In the genomic region with DNA sequence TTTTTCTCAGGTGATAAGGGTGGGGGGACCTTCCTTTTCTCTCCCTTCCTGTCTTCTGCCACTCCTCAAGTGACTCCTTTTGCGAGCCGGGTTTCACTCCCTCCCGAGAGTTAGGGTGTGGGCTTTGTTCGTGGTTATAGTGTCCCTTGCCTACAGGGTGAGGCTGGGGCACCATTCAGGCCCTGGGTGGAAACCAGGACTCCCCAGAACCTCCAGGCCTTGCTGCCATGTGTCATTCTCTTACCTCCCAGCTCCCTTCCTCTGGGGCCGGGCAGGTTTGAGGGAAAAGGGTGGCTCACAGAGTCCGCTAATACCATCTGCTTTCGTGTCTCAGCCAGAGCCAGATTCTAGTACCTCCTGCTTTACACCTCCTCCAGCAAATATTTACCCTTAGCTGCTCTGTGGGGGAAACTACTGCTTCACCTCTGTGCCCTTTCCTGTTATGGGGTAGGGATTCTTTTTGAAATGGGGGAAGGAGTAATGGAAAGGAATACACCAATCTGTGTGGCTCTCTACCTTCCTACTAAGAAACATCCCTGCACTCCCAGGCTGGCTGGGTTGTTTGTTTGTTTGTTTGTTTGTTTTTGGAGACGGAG, we compare ENCODE assay signal across 8 cellular contexts. TPM values are rescaled to one million over a fixed set of nuclear protein-coding genes. Genes with fewer than 3 reads are reported as not detected.
DNase-seq lines count a peak whose midpoint lies in the region; ATAC-seq, FAIRE-seq and TF ChIP-seq lines count a peak whose summit lies in the region.

No MANE protein-coding gene starts in this region.

- BruUV-seq in K562 (replicated peaks; lab: Mats Ljungman, UMichigan): no TSS peak

- TF ChIP-seq EP300 in K562 (IDR thresholded peaks at IDR 0.05; ENCODE audit: low read length): no peak

- H3K4me2 ChIP-seq in K562 (ENCODE audit: insufficient read depth, low read length): peak overlapping the region; percentile 94

- ATAC-seq in stimulated activated naive CD8-positive, alpha-beta T cell treated with anti-CD3 and anti-CD28 coated beads, Interleukin-15, Interleukin-2, amounts not matched to agents 100 U/mL and 50 U/mL, for 24 hours: no peak
- ATAC-seq in K562: no peak
- no peak for ATAC-seq in memory B cell (ENCODE audit: low read depth)
- ATAC-seq in HG03520 (IDR thresholded peaks at IDR 0.05; ENCODE audit: unreplicated experiment): no peak
- no peak for ATAC-seq in GM18873 (IDR thresholded peaks at IDR 0.05; ENCODE audit: low FRiP score, unreplicated experiment)

- H3K4me1 ChIP-seq in K562 (replicated peaks in 1 of 2; ENCODE audit: control insufficient read depth in 2 of 2, insufficient read depth in 2 of 2, low read length in 2 of 2): peaks cover 42 to 43% of the 10 kb centered on the region in 2 experiments

- H3K27me3 ChIP-seq in K562 (ENCODE audit: control insufficient read depth in 2 of 2, insufficient read depth in 2 of 2, low read length in 2 of 2): no peaks in the 10 kb centered on the region

- in situ Hi-C loops in K562 (cut with MboI): no loop called here

- CTCF ChIA-PET in K562 (lab: Yijun Ruan, JAX; ENCODE audit: low intra/inter-chr PET ratio): no interaction called here

- no peak for TF ChIP-seq RAD21 in K562 (CRISPR knock-in tag; conservative IDR thresholded peaks at IDR 0.05 in 1 of 2, IDR thresholded peaks at IDR 0.05 in 1 of 2)

- peak; percentile 62 for FAIRE-seq in K562 (lab: Jason Lieb, UNC)

- POLR2A ChIA-PET in K562 (lab: Yijun Ruan, JAX): interaction anchor here (0.9 to 3.8 kb wide), 9 partner anchors 9 to 143 kb away, joined by 3 to 17 read pairs (median 3); no protein-coding TSS in a partner anchor

- H4K20me1 ChIP-seq in K562 (replicated peaks; ENCODE audit: control insufficient read depth, insufficient read depth, low read length): peaks cover 33% of the 10 kb centered on the region

- no peak for TF ChIP-seq CTCF in K562 (IDR thresholded peaks at IDR 0.05 in 2 of 3, conservative IDR thresholded peaks at IDR 0.05 in 1 of 3; ENCODE audit: insufficient read depth in 2 of 3, low read depth in 1 of 3, low read length in 3 of 3)

- H3K4me3 ChIP-seq in K562: peak overlapping the region; percentile 99

- peaks cover 10% of the 10 kb centered on the region for H3K36me3 Mint-ChIP-seq in stimulated activated naive CD8-positive, alpha-beta T cell treated with anti-CD3 and anti-CD28 coated beads, Interleukin-15, Interleukin-2, amounts not matched to agents 100 ng/mL and 50 ng/mL, for 24 hours (ENCODE audit: low read depth)
- H3K36me3 Mint-ChIP-seq in memory B cell: peaks cover 6% of the 10 kb centered on the region

- WGBS in K562 (ENCODE audit: insufficient coverage, low coverage, missing lambda C conversion rate): 18% methylated on average over 6 of the region's 8 CpGs

- H3K27ac ChIP-seq in K562 (ENCODE audit: extremely low read depth, low read depth, low read length): peak overlapping the region; percentile 61

- H3K9me3 Mint-ChIP-seq in stimulated activated naive CD8-positive, alpha-beta T cell treated with anti-CD3 and anti-CD28 coated beads, Interleukin-15, Interleukin-2, amounts not matched to agents 100 ng/mL and 50 ng/mL, for 24 hours: no peaks in the 10 kb centered on the region
- no peaks in the 10 kb centered on the region for H3K9me3 Mint-ChIP-seq in memory B cell

- no peaks in the 10 kb centered on the region for H3K9me1 ChIP-seq in K562 (ENCODE audit: control insufficient read depth, insufficient read depth, low read length)

- H3K79me2 ChIP-seq in K562 (ENCODE audit: control insufficient read depth, insufficient read depth, low read length): peaks cover 79% of the 10 kb centered on the region

- DNase-seq in stimulated activated naive CD8-positive, alpha-beta T cell treated with anti-CD3 and anti-CD28 coated beads, Interleukin-15, Interleukin-2, amounts not matched to agents 100 U/mL and 50 U/mL, for 24 hours: no peak
- DNase-seq in K562 (ENCODE audit: extremely low read depth in 1 of 4, low spot score in 3 of 4): peak in 1 of 4 experiments; percentile 48
- DNase-seq in memory B cell (ENCODE audit: low spot score in 2 of 2): no peak
- DNase-seq in stimulated activated CD4-positive, alpha-beta T cell treated with anti-CD3 and anti-CD28 coated beads, Interleukin-4, amount 100 ng/mL, for 4 hours: no peak
- DNase-seq in retina: no peak

- H3K27me3 Mint-ChIP-seq in stimulated activated naive CD8-positive, alpha-beta T cell treated with anti-CD3 and anti-CD28 coated beads, Interleukin-15, Interleukin-2, amounts not matched to agents 100 ng/mL and 50 ng/mL, for 24 hours: peaks cover 3% of the 10 kb centered on the region
- H3K27me3 Mint-ChIP-seq in memory B cell: no peaks in the 10 kb centered on the region

- H3K36me3 ChIP-seq in K562 (ENCODE audit: control insufficient read depth, insufficient read depth, low read length): peaks cover 32% of the 10 kb centered on the region; the same call in 2 of the 3 replicates

- peak overlapping the region; percentile 84 to 89 for H3K9ac ChIP-seq in K562 (ENCODE audit: insufficient read depth in 1 of 2, low read depth in 2 of 2, low read length in 2 of 2)

- H3K4me3 Mint-ChIP-seq in stimulated activated naive CD8-positive, alpha-beta T cell treated with anti-CD3 and anti-CD28 coated beads, Interleukin-15, Interleukin-2, amounts not matched to agents 100 ng/mL and 50 ng/mL, for 24 hours: peak overlapping the region; percentile 98
- peak overlapping the region; percentile 55 for H3K4me3 Mint-ChIP-seq in memory B cell

- TF ChIP-seq POLR2A in K562 (conservative IDR thresholded peaks at IDR 0.05): no peak

- no peak overlapping the region for H2AFZ ChIP-seq in K562 (ENCODE audit: low read depth, low read length)

- H3K9me3 ChIP-seq in K562 (replicated peaks; ENCODE audit: control insufficient read depth, insufficient read depth, low read depth, low read length): no peaks in the 10 kb centered on the region

- H3K27ac Mint-ChIP-seq in stimulated activated naive CD8-positive, alpha-beta T cell treated with anti-CD3 and anti-CD28 coated beads, Interleukin-15, Interleukin-2, amounts not matched to agents 100 ng/mL and 50 ng/mL, for 24 hours: peak overlapping the region; percentile 36
- no peak overlapping the region for H3K27ac Mint-ChIP-seq in memory B cell

- intact Hi-C loops in K562 (cut with micrococcal nuclease): loop anchor here (5.0 kb wide), 1 partner anchor 37 kb away; no protein-coding TSS in a partner anchor

- peaks cover 71% of the 10 kb centered on the region for H3K4me1 Mint-ChIP-seq in stimulated activated naive CD8-positive, alpha-beta T cell treated with anti-CD3 and anti-CD28 coated beads, Interleukin-15, Interleukin-2, amounts not matched to agents 100 ng/mL and 50 ng/mL, for 24 hours (ENCODE audit: low read depth)
- H3K4me1 Mint-ChIP-seq in memory B cell: peaks cover 45% of the 10 kb centered on the region

RNA-seq across cellular contexts. Expression of a gene that starts 2.8 kb away (rescaled TPM):
- 168 and 288 TPM in 2 replicates for total RNA-seq in K562 (2011; cell fraction: chromatin; rRNA removed; ENCODE audit: low replicate concordance)
- total RNA-seq in K562 (2011; cell fraction: nucleolus; rRNA removed): 79.0 and 102 TPM in 2 replicates
- 99.5 and 155 TPM in 2 replicates for total RNA-seq in K562 (2011; cell fraction: nucleoplasm; rRNA removed)
- 159 and 202 TPM in 2 replicates for total RNA-seq in K562 (2014; rRNA removed)
- total RNA-seq in K562 (2014; rRNA removed; fragmentation: Illumina TruSeq; extraction: Trizol): 67.2 and 80.0 TPM in 2 replicates
- total RNA-seq in K562 (2015; rRNA removed; fragmentation: Illumina TruSeq; extraction: Trizol): 58.2 and 67.4 TPM in 2 replicates
- 362 and 385 TPM in 2 replicates for total RNA-seq in K562 (2021)
- 130 and 299 TPM in 2 replicates for polyA plus RNA-seq in K562 (2011; rRNA removed)
- 90.1 and 157 TPM in 2 replicates for polyA plus RNA-seq in K562 (2011; cell fraction: cytosol; rRNA removed)
- polyA plus RNA-seq in K562 (2011; cell fraction: nucleus; rRNA removed): 395 and 716 TPM in 2 replicates
- 444 and 454 TPM in 2 replicates for polyA plus RNA-seq in K562 (2012)
- 149 and 163 TPM in 2 replicates for polyA plus RNA-seq in K562 (2014; fragmentation: Illumina TruSeq; extraction: Trizol)
- polyA plus RNA-seq in K562 (2014; fragmentation: Nextera tagmentation; extraction: Ambion mirVana): 1 to 10 TPM; 3.1 to 8.4 TPM
- 115 and 125 TPM in 2 replicates for polyA plus RNA-seq in K562 (2014; rRNA removed)
- polyA minus RNA-seq in K562 (2011; rRNA and poly(A)+ RNA removed): 140 and 177 TPM in 2 replicates
- polyA minus RNA-seq in K562 (2011; cell fraction: cytosol; rRNA and poly(A)+ RNA removed): 135 and 194 TPM in 2 replicates
- polyA minus RNA-seq in K562 (2011; cell fraction: nucleus; rRNA and poly(A)+ RNA removed): 51.4 and 130 TPM in 2 replicates

RNA-seq across cellular contexts. Expression of a gene that starts 31.3 kb away (rescaled TPM):
- 131 and 282 TPM in 2 replicates for total RNA-seq in K562 (2011; cell fraction: chromatin; rRNA removed; ENCODE audit: low replicate concordance)
- 236 and 263 TPM in 2 replicates for total RNA-seq in K562 (2011; cell fraction: nucleolus; rRNA removed)
- total RNA-seq in K562 (2011; cell fraction: nucleoplasm; rRNA removed): 210 and 273 TPM in 2 replicates
- 733 and 769 TPM in 2 replicates for total RNA-seq in K562 (2014; rRNA removed)
- total RNA-seq in K562 (2014; rRNA removed; fragmentation: Illumina TruSeq; extraction: Trizol): 363 and 429 TPM in 2 replicates
- 589 and 623 TPM in 2 replicates for total RNA-seq in K562 (2015; rRNA removed; fragmentation: Illumina TruSeq; extraction: Trizol)
- total RNA-seq in K562 (2021): 686 and 693 TPM in 2 replicates
- 387 and 460 TPM in 2 replicates for polyA plus RNA-seq in K562 (2011; rRNA removed)
- polyA plus RNA-seq in K562 (2011; cell fraction: cytosol; rRNA removed): 1,168 and 1,898 TPM in 2 replicates
- 374 and 383 TPM in 2 replicates for polyA plus RNA-seq in K562 (2011; cell fraction: nucleus; rRNA removed)
- polyA plus RNA-seq in K562 (2012): 971 and 1,007 TPM in 2 replicates
- 1,607 and 1,827 TPM in 2 replicates for polyA plus RNA-seq in K562 (2014; fragmentation: Illumina TruSeq; extraction: Trizol)
- 1,000 to 10,000 TPM; 1,193 to 1,486 TPM for polyA plus RNA-seq in K562 (2014; fragmentation: Nextera tagmentation; extraction: Ambion mirVana)
- polyA plus RNA-seq in K562 (2014; rRNA removed): 798 and 985 TPM in 2 replicates
- 447 and 499 TPM in 2 replicates for polyA minus RNA-seq in K562 (2011; rRNA and poly(A)+ RNA removed)
- polyA minus RNA-seq in K562 (2011; cell fraction: cytosol; rRNA and poly(A)+ RNA removed): 339 and 351 TPM in 2 replicates
- 64.2 and 164 TPM in 2 replicates for polyA minus RNA-seq in K562 (2011; cell fraction: nucleus; rRNA and poly(A)+ RNA removed)

RNA-seq across cellular contexts. Expression of a gene that starts 32.5 kb away (rescaled TPM):
- total RNA-seq in K562 (2011; cell fraction: chromatin; rRNA removed; ENCODE audit: low replicate concordance): 1.7 and 3.2 TPM in 2 replicates
- 0.83 and 1.8 TPM in 2 replicates for total RNA-seq in K562 (2011; cell fraction: nucleolus; rRNA removed)
- 0.92 and 2.5 TPM in 2 replicates for total RNA-seq in K562 (2011; cell fraction: nucleoplasm; rRNA removed)
- total RNA-seq in K562 (2014; rRNA removed): 0.65 TPM in 1 of 2 replicates, not detected in the other
- 0.47 TPM in 1 of 2 replicates, not detected in the other for total RNA-seq in K562 (2014; rRNA removed; fragmentation: Illumina TruSeq; extraction: Trizol)
- 0.14 and 0.38 TPM in 2 replicates for total RNA-seq in K562 (2015; rRNA removed; fragmentation: Illumina TruSeq; extraction: Trizol)
- total RNA-seq in K562 (2021): 3.0 and 3.2 TPM in 2 replicates
- polyA plus RNA-seq in K562 (2011; rRNA removed): 0.39 and 0.81 TPM in 2 replicates
- 0.50 and 0.69 TPM in 2 replicates for polyA plus RNA-seq in K562 (2011; cell fraction: cytosol; rRNA removed)
- polyA plus RNA-seq in K562 (2011; cell fraction: nucleus; rRNA removed): 2.9 and 4.0 TPM in 2 replicates
- 0.57 and 1.1 TPM in 2 replicates for polyA plus RNA-seq in K562 (2012)
- 0.31 and 0.61 TPM in 2 replicates for polyA plus RNA-seq in K562 (2014; fragmentation: Illumina TruSeq; extraction: Trizol)
- 1 to 10 TPM in 1 of 2 experiments, under 1 TPM in 1; 0.99 to 1.4 TPM for polyA plus RNA-seq in K562 (2014; fragmentation: Nextera tagmentation; extraction: Ambion mirVana)
- polyA plus RNA-seq in K562 (2014; rRNA removed): 0.50 and 0.99 TPM in 2 replicates
- 0.27 and 0.91 TPM in 2 replicates for polyA minus RNA-seq in K562 (2011; rRNA and poly(A)+ RNA removed)
- not detected in 2 replicates for polyA minus RNA-seq in K562 (2011; cell fraction: cytosol; rRNA and poly(A)+ RNA removed)
- polyA minus RNA-seq in K562 (2011; cell fraction: nucleus; rRNA and poly(A)+ RNA removed): 0.56 and 2.3 TPM in 2 replicates
